In the genomic region with DNA sequence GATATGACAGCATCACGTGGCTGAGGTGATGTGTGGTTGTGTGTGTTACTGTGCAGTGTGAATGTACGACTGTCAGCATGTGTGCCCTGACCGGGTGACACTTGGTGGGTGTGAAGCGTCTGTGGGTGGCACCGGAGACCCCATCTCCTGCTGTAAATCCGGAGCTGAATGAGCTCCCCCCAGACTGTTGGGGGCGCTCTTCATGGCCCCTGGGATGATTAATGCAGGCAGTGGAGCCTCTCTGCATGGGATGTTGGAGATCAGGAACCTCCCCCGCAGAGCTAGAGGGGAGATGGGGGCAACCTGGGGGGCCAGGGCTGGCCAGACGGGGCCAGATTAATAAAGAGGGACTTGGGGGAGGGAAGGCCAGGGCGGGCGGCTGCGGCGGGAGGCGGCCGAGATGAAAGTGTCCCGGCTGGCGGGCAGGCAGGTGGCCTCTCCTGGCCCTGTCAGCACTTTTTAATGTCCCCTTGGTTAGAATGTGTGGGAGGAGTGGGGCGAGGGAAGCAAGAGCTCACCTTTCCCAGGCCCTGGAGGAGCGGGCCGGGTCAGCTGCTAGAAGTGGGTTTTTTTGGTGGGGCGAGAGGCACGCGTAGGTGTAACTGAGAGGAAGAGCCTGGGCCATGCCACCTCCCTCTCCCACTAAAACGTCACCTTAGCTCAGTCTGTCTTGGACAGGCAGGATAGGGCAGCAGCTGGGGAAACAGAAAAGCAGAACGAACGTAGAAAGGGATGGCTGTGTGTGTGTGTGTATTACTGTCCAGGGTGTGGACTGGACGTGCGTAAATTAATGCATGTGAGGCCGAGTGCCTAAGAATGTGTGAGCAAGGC, we compare ENCODE assay signal across 1 cellular context.
TF ChIP-seq lines count a peak whose summit lies in the region.

No MANE protein-coding gene starts in this region.

TF ChIP-seq in IMR-90, 13 proteins besides CTCF, POLR2A, EP300 and RAD21 (continued from another document):
- TF ChIP-seq NFE2L2 (IDR thresholded peaks at IDR 0.05; ENCODE audit: low read depth, low read length) (no peak), CEBPB (IDR thresholded peaks at IDR 0.05; ENCODE audit: low read depth, low read length) (no peak), MAFK (IDR thresholded peaks at IDR 0.05; ENCODE audit: low read depth, low read length) (no peak), FOS (IDR thresholded peaks at IDR 0.05; ENCODE audit: low read depth, low read length) (no peak), MXI1 (IDR thresholded peaks at IDR 0.05; ENCODE audit: borderline replicate concordance, low read depth, low read length) (no peak), MAZ (IDR thresholded peaks at IDR 0.05; ENCODE audit: borderline replicate concordance, low read depth, low read length) (no peak), RFX5 (IDR thresholded peaks at IDR 0.05; ENCODE audit: low read depth, low read length) (no peak)
- TF ChIP-seq, protein P1, sequence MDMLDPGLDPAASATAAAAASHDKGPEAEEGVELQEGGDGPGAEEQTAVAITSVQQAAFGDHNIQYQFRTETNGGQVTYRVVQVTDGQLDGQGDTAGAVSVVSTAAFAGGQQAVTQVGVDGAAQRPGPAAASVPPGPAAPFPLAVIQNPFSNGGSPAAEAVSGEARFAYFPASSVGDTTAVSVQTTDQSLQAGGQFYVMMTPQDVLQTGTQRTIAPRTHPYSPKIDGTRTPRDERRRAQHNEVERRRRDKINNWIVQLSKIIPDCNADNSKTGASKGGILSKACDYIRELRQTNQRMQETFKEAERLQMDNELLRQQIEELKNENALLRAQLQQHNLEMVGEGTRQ (IDR thresholded peaks at IDR 0.05; ENCODE audit: low read depth, low read length), result no peak
- TF ChIP-seq, protein P2, sequence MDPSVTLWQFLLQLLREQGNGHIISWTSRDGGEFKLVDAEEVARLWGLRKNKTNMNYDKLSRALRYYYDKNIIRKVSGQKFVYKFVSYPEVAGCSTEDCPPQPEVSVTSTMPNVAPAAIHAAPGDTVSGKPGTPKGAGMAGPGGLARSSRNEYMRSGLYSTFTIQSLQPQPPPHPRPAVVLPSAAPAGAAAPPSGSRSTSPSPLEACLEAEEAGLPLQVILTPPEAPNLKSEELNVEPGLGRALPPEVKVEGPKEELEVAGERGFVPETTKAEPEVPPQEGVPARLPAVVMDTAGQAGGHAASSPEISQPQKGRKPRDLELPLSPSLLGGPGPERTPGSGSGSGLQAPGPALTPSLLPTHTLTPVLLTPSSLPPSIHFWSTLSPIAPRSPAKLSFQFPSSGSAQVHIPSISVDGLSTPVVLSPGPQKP (IDR thresholded peaks at IDR 0.05; ENCODE audit: borderline replicate concordance, low read depth, low read length), result no peak
